16 cellular contexts compared by ENCODE assay signal in the genomic region with DNA sequence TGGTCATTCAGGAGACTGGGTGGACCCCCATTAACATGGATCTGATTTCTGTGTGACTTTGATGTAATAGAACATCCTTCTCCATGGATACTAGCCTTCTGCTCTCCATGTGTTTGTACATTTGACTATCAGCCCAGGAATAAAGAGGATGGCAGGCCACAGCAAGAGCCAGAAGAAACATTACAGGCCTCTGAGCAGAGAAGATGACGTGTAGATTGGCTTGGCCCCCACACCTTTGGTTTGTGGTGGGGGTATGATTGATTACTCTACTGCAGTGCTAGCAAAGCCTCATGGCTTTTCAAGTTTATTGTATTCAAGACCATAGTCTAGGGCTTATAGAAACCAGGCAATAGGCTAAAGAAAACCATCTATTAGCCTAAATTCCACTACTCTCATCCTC.
"Had no signal": no experiment of that assay in that cellular context is flagged by ENCODE, and none has a peak within 500 bp of the region (broad histone marks: within the 10 kb centered on the region; RNA-seq: fewer than 3 reads in every experiment).

No MANE protein-coding gene starts in this region.

- FAIRE-seq: pancreas, urothelium cell line had no signal

- H3K27ac ChIP-seq: dorsolateral prefrontal cortex, pancreas, sigmoid colon, tibial artery had no signal

- H3K4me3 ChIP-seq: dorsolateral prefrontal cortex, lung, pancreas, sigmoid colon, tibial artery had no signal

- H3K27me3 Mint-ChIP-seq: T-cell had no signal

- H3K9me3 ChIP-seq: pancreas, sigmoid colon, tibial artery had no signal

- H3K4me1 ChIP-seq: pancreas, sigmoid colon, tibial artery had no signal

- H3K4me3 Mint-ChIP-seq: endodermal cell, mesothelial cell of epicardium, neural crest cell, T-cell, WTC11 had no signal

- DNase-seq: activated CD4-positive, alpha-beta T cell treated with anti-CD3 and anti-CD28 coated beads, Interleukin-2, amount 50 U/mL, for 1 hour; activated T-cell treated with anti-CD3 and anti-CD28 coated beads, Interleukin-2, amount 50 U/mL, for 48 hours; aorta; dorsolateral prefrontal cortex; endodermal cell; islet precursor cell; pancreas; sigmoid colon; stimulated activated CD4-positive, alpha-beta T cell treated with anti-CD3 and anti-CD28 coated beads, Interleukin-1b, Interleukin-23, amount 100 ng/mL, for 48 hours; T-cell; tibial artery had no signal

- ATAC-seq: pancreas, T-cell, WTC11 had no signal

- H3K27ac Mint-ChIP-seq: endodermal cell, mesothelial cell of epicardium, T-cell had no signal

- H3K36me3 Mint-ChIP-seq: mesothelial cell of epicardium, T-cell, WTC11 had no signal

- H3K36me3 ChIP-seq: pancreas, sigmoid colon, tibial artery had no signal

- H3K27me3 ChIP-seq: dorsolateral prefrontal cortex, pancreas, sigmoid colon had no signal

- H3K9me3 Mint-ChIP-seq: endodermal cell, mesothelial cell of epicardium, neural crest cell, T-cell, WTC11 had no signal
